Comparison of ENCODE assay signal across 7 cellular contexts in genomic region chr1:233107716-233108130, GRCh38.
A peak's percentile ranks its signal among the peaks of the same experiment; 100 is the strongest.
DNase-seq lines count a peak whose midpoint lies in the region; ATAC-seq and TF ChIP-seq lines count a peak whose summit lies in the region.
"Not testable (repeated sequence)": the region's sequence is repeated elsewhere in the genome, so short reads cannot be mapped to it uniquely, and the experiment has no call there.

No MANE protein-coding gene starts in this region.

- not testable (repeated sequence) for H2AFZ ChIP-seq in IMR-90 (replicated peaks; ENCODE audit: low read length, poor library complexity); mammary epithelial cell (ENCODE audit: low read depth, low read length); osteoblast (ENCODE audit: low read length)

- not testable (repeated sequence) for H3K9ac ChIP-seq in IMR-90 (ENCODE audit: low read depth, low read length); mammary epithelial cell (ENCODE audit: insufficient read depth, low read length)

- BruUV-seq in IMR-90 (replicated peaks; lab: Mats Ljungman, UMichigan); mammary epithelial cell (replicated peaks; lab: Mats Ljungman, UMichigan): not testable (repeated sequence)

- TF ChIP-seq POLR2A in IMR-90 (IDR thresholded peaks at IDR 0.05; ENCODE audit: low read depth, low read length), result not testable (repeated sequence)

- H3K4me1 ChIP-seq in IMR-90 (ENCODE audit: control insufficient read depth, insufficient read depth, low read length) (peaks cover 16% of the 10 kb centered on the region), RWPE2 (ENCODE audit: insufficient read depth, poor library complexity, severe bottlenecking) (peaks cover 45% of the 10 kb centered on the region), mammary epithelial cell (ENCODE audit: insufficient read depth, low read length) (peaks cover 34% of the 10 kb centered on the region), osteoblast (ENCODE audit: insufficient read depth, low read length) (peaks cover 32% of the 10 kb centered on the region)

- 0 out of 2 replicates have a peak overlapping the region, but pooled peaks have one; percentile 20 for H4K5ac ChIP-seq in IMR-90 (ENCODE audit: low read depth, low read length)

- not testable (repeated sequence) for H3K23ac ChIP-seq in IMR-90 (ENCODE audit: low read depth, low read length)

- CTCF ChIA-PET in IMR-90 (lab: Yijun Ruan, JAX); mammary epithelial cell (lab: Charles Lee; ENCODE audit: low non-redundant PET): not testable (repeated sequence)

- H2BK5ac ChIP-seq in IMR-90 (ENCODE audit: low read depth, low read length, poor library complexity, severe bottlenecking), result not testable (repeated sequence)

- not testable (repeated sequence) for H4K91ac ChIP-seq in IMR-90 (ENCODE audit: insufficient read depth, low read depth, low read length)

- H3K36me3 ChIP-seq in IMR-90 (ENCODE audit: control insufficient read depth, insufficient read depth, low read length); RWPE2 (ENCODE audit: low read depth); mammary epithelial cell (ENCODE audit: insufficient read depth, low read length); osteoblast (ENCODE audit: insufficient read depth, low read length): not testable (repeated sequence)

- H2AK9ac ChIP-seq in IMR-90 (replicated peaks; ENCODE audit: low read depth, low read length, poor library complexity), result not testable (repeated sequence)

- not testable (repeated sequence) for H3K79me1 ChIP-seq in IMR-90 (ENCODE audit: low read depth in 1 of 2, low read length in 2 of 2)

- not testable (repeated sequence) for H3K4me3 ChIP-seq in IMR-90 (ENCODE audit: insufficient read depth, low read depth, low read length); RWPE2 (ENCODE audit: severe bottlenecking); mammary epithelial cell (replicated peaks in 1 of 3; ENCODE audit: insufficient read depth in 1 of 3, low read depth in 2 of 3, low read length in 3 of 3); osteoblast (ENCODE audit: insufficient read depth, low read length)

- not testable (repeated sequence) for TF ChIP-seq RAD21 in IMR-90 (IDR thresholded peaks at IDR 0.05; ENCODE audit: low read length)

- H3K79me2 ChIP-seq in mammary epithelial cell (ENCODE audit: insufficient read depth, low read length); osteoblast (ENCODE audit: insufficient read depth, low read length): not testable (repeated sequence)

- intact Hi-C loops in IMR-90 (cut with micrococcal nuclease); mammary epithelial cell (cut with micrococcal nuclease): not testable (repeated sequence)

- not testable (repeated sequence) for H2BK15ac ChIP-seq in IMR-90 (ENCODE audit: low read depth, low read length)

- H3K27ac ChIP-seq in IMR-90 (ENCODE audit: insufficient read depth, low read length), result not testable (repeated sequence)
- H3K27ac ChIP-seq in RWPE2 (ENCODE audit: poor library complexity, severe bottlenecking), result peak overlapping the region; percentile 70
- H3K27ac ChIP-seq in mammary epithelial cell (ENCODE audit: insufficient read depth, low read depth, low read length), result peak overlapping the region; percentile 22
- H3K27ac ChIP-seq in osteoblast (ENCODE audit: low read depth, low read length), result peak overlapping the region; percentile 52

- H3K4ac ChIP-seq in IMR-90 (ENCODE audit: low read depth, low read length), result not testable (repeated sequence)

- H4K20me1 ChIP-seq in IMR-90 (ENCODE audit: insufficient read depth, low read length); mammary epithelial cell (ENCODE audit: insufficient read depth, low read length); osteoblast (ENCODE audit: insufficient read depth, low read length): not testable (repeated sequence)

- DNase-seq in DMS53 (lab: John Stamatoyannopoulos, UW) (peak; percentile 11), IMR-90 (peak; percentile 22), mammary epithelial cell (peak; percentile 79), fibroblast of gingiva (ENCODE audit: low read depth) (peak; percentile 11), iris pigment epithelial cell (ENCODE audit: low read depth) (peak; percentile 66)
- DNase-seq in RWPE2 (ENCODE audit: low spot score); osteoblast (ENCODE audit: insufficient read length, low spot score, missing footprints): not testable (repeated sequence)

- not testable (repeated sequence) for H3K4me2 ChIP-seq in IMR-90 (ENCODE audit: low read depth, low read length); mammary epithelial cell (ENCODE audit: insufficient read depth, low read depth, low read length); osteoblast (ENCODE audit: insufficient read depth, low read length)

- not testable (repeated sequence) for H3K27me3 ChIP-seq in IMR-90 (ENCODE audit: control insufficient read depth, insufficient read depth, low read length); RWPE2 (ENCODE audit: insufficient read depth, poor library complexity, severe bottlenecking); mammary epithelial cell (ENCODE audit: insufficient read depth, low read length); osteoblast (ENCODE audit: insufficient read depth, low read length)

- peak overlapping the region; percentile 51 for H3K18ac ChIP-seq in IMR-90 (ENCODE audit: low read depth, low read length)

- dilution Hi-C loops in IMR-90 (cut with HindIII; ENCODE audit: low sequenced_read_pairs, unreplicated experiment); mammary epithelial cell (cut with HindIII; ENCODE audit: low sequenced_read_pairs): not testable (repeated sequence)

- not testable (repeated sequence) for H3K9me1 ChIP-seq in IMR-90 (ENCODE audit: insufficient read depth, low read length)

- H2BK120ac ChIP-seq in IMR-90 (ENCODE audit: low read depth, low read length), result peak overlapping the region; percentile 13; the same call in 1 of the 2 replicates

- H2AK5ac ChIP-seq in IMR-90 (ENCODE audit: low read depth, low read length), result peak overlapping the region; percentile 58; the same call in 1 of the 2 replicates

- H2BK20ac ChIP-seq in IMR-90 (ENCODE audit: low read depth, low read length), result not testable (repeated sequence)

- not testable (repeated sequence) for H3K14ac ChIP-seq in IMR-90 (replicated peaks; ENCODE audit: low read depth, low read length)

- TF ChIP-seq CTCF in IMR-90 (conservative IDR thresholded peaks at IDR 0.05; ENCODE audit: low read depth, low read length); RWPE2 (IDR thresholded peaks at IDR 0.05; ENCODE audit: poor library complexity, severe bottlenecking); mammary epithelial cell (conservative IDR thresholded peaks at IDR 0.05 in 1 of 2, IDR thresholded peaks at IDR 0.05 in 1 of 2; ENCODE audit: extremely low read depth in 1 of 2, insufficient read depth in 1 of 2, low read depth in 1 of 2, low read length in 2 of 2); osteoblast (IDR thresholded peaks at IDR 0.05; ENCODE audit: extremely low read depth, low read depth, low read length): not testable (repeated sequence)

- in situ Hi-C loops in IMR-90 (cut with MboI; ENCODE audit: low sequenced_read_pairs), result not testable (repeated sequence)
- in situ Hi-C loops in mammary epithelial cell (cut with MboI; ENCODE audit: low sequenced_read_pairs in 2 of 2), result loop anchor here in 1 of 2 donors (25.0 kb wide), 1 partner anchor 470 kb away; the partner anchor contains the start of gene SIPA1L2

- ATAC-seq in IMR-90 (ENCODE audit: low read depth), result not testable (repeated sequence)
- ATAC-seq in RWPE2 (ENCODE audit: low read depth), result peak; percentile 45; the same call in 1 of the 3 replicates

- no CpG with 5 or more reads among the region's 6 CpGs for WGBS in IMR-90 (ENCODE audit: extremely low coverage in 2 of 2, insufficient read length in 1 of 2), 2 experiments
- WGBS in mammary epithelial cell (ENCODE audit: low coverage, missing lambda C conversion rate), result 66% methylated on average over 6 of the region's 6 CpGs

- POLR2A ChIA-PET in IMR-90 (lab: Charles Lee; ENCODE audit: unreplicated experiment), result interaction anchor here (0.6 kb wide), 1 partner anchor 1818 kb away, joined by 3 read pairs; no protein-coding TSS in a partner anchor

- peak overlapping the region in 1 of 2 experiments; percentile 59; a peak in 1 of 4 replicates for H4K8ac ChIP-seq in IMR-90 (ENCODE audit: low read depth in 2 of 2, low read length in 2 of 2)

- H3K9me3 ChIP-seq in IMR-90 (ENCODE audit: control insufficient read depth, insufficient read depth, low read length); RWPE2 (ENCODE audit: severe bottlenecking); mammary epithelial cell (replicated peaks; ENCODE audit: insufficient read depth, low read length); osteoblast (ENCODE audit: low read depth, low read length): not testable (repeated sequence)

- not testable (repeated sequence) for H3K56ac ChIP-seq in IMR-90 (ENCODE audit: extremely low read depth, insufficient read depth, low read length)
